ENCODE assay signal across 15 cellular contexts in the genomic region with DNA sequence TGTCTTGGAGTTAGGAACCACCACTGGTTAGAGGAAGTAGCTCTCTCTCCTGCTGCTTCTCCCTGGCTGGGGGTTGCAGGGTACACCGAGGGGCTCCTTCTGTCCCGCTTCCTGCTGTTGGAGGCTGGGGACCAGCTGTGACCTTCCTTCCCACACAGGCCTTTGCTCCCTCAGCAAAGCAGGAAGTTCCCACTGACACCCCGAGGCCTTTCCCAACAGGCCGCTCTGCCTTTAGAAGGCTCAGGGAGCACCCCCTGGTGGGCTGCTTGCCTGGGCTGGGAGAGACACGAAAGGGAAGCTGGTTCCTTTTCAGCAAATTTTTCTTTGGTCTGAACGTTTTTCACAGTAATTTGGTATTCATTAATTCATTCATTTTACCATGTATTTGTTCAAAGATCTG.
DNase-seq lines count a peak whose midpoint lies in the region; ATAC-seq and TF ChIP-seq lines count a peak whose summit lies in the region.
"Had no signal": no experiment of that assay in that cellular context is flagged by ENCODE, and none has a peak within 500 bp of the region (broad histone marks: within the 10 kb centered on the region; RNA-seq: fewer than 3 reads in every experiment).

No MANE protein-coding gene starts in this region.

- TF ChIP-seq CTCF in choroid plexus epithelial cell (conservative IDR thresholded peaks at IDR 0.05; ENCODE audit: low read depth, low read length) (peak; percentile 66), neural crest cell (conservative IDR thresholded peaks at IDR 0.05) (peak; percentile 59), prostate gland (IDR thresholded peaks at IDR 0.05) (no peak)

- no peak overlapping the region for H3K27ac ChIP-seq in prostate gland
- H3K27ac ChIP-seq: parathyroid adenoma had no signal

- peaks cover 9% of the 10 kb centered on the region for H3K27me3 Mint-ChIP-seq in neural crest cell (ENCODE audit: low read depth)
- H3K27me3 Mint-ChIP-seq: dendritic cell treated with granulocyte-macrophage colony-stimulating factor and Interleukin-4, amounts not matched to agents 40 ng/mL and 50 ng/mL, for 4 days had no signal

- no peaks in the 10 kb centered on the region for H3K4me1 ChIP-seq in prostate gland (replicated peaks)
- H3K4me1 ChIP-seq: parathyroid adenoma had no signal

- ATAC-seq in GM18907 (IDR thresholded peaks at IDR 0.05; ENCODE audit: unreplicated experiment) (no peak), GM18502 (IDR thresholded peaks at IDR 0.05; ENCODE audit: poor library complexity, unreplicated experiment) (no peak)
- ATAC-seq: T-cell had no signal

- H3K4me3 ChIP-seq in choroid plexus epithelial cell (ENCODE audit: low read depth, low read length) (no peak overlapping the region), prostate gland (no peak overlapping the region)

- H3K9me3 Mint-ChIP-seq in neural crest cell = no peaks in the 10 kb centered on the region
- H3K9me3 Mint-ChIP-seq: T-cell had no signal

- TF ChIP-seq POLR2A in prostate gland (IDR thresholded peaks at IDR 0.05) = no peak

- peak; percentile 47 for DNase-seq in DMS53 (lab: John Stamatoyannopoulos, UW)
- no peak for DNase-seq in DMS53 treated with DMSO at 0.1 percent for 48 hours (lab: John Stamatoyannopoulos, UW; ENCODE audit: unreplicated experiment)
- DNase-seq in NCI-H526 (lab: John Stamatoyannopoulos, UW) = peak; percentile 21 to 54
- peak; percentile 56 for DNase-seq in choroid plexus epithelial cell (ENCODE audit: low read depth)
- peak; percentile 44 for DNase-seq in neural crest cell (ENCODE audit: low read depth, low spot score)
- no peak for DNase-seq in prostate gland (ENCODE audit: low spot score)
- DNase-seq: 8988T; activated CD4-positive, alpha-beta T cell treated with anti-CD3 and anti-CD28 coated beads for 48 hours; KG1; NCI-H1694 treated with DMSO at 0.1 percent for 48 hours; T-cell had no signal

- WGBS in prostate gland = 47% methylated on average over 6 of the region's 6 CpGs

- no peaks in the 10 kb centered on the region for H3K36me3 ChIP-seq in prostate gland

- intact Hi-C loops in prostate gland (cut with DNase I) = no loop called here

- H3K4me3 Mint-ChIP-seq in neural crest cell = no peak overlapping the region
- H3K4me3 Mint-ChIP-seq: dendritic cell treated with granulocyte-macrophage colony-stimulating factor and Interleukin-4, amounts not matched to agents 40 ng/mL and 50 ng/mL, for 4 days; T-cell had no signal

- peaks cover 50% of the 10 kb centered on the region for H3K4me1 Mint-ChIP-seq in neural crest cell
- H3K4me1 Mint-ChIP-seq: T-cell had no signal

- H3K27ac Mint-ChIP-seq in neural crest cell (ENCODE audit: unreplicated experiment) = no peak overlapping the region
- H3K27ac Mint-ChIP-seq: dendritic cell treated with granulocyte-macrophage colony-stimulating factor and Interleukin-4, amounts not matched to agents 40 ng/mL and 50 ng/mL, for 4 days; T-cell had no signal

- H3K36me3 Mint-ChIP-seq in neural crest cell (ENCODE audit: low read depth) = no peaks in the 10 kb centered on the region
- H3K36me3 Mint-ChIP-seq: T-cell had no signal

- no peaks in the 10 kb centered on the region for H3K9me3 ChIP-seq in prostate gland

- H3K27me3 ChIP-seq in prostate gland (replicated peaks; ENCODE audit: insufficient read depth) = no peaks in the 10 kb centered on the region

Comparison
In these comparisons a context has a peak if more than half of its experiments do, and no peak if none do; other contexts are left out.
1. DNase-seq: peak in DMS53 (single experiment), NCI-H526 (2 of 2), choroid plexus epithelial cell (single experiment) and neural crest cell (single experiment); none in DMS53 treated with DMSO at 0.1 percent for 48 hours (single experiment) and prostate gland (single experiment).
2. CTCF ChIP-seq: peak in choroid plexus epithelial cell (single experiment) and neural crest cell (single experiment); none in prostate gland (0 of 4).